20 cellular contexts compared by ENCODE assay signal in genomic region chr1:3419415-3420204, GRCh38. TPM values are rescaled to one million over a fixed set of nuclear protein-coding genes. Genes with fewer than 3 reads are reported as not detected.
DNase-seq lines count a peak whose midpoint lies in the region; TF ChIP-seq lines count a peak whose summit lies in the region.
"Had no signal": no experiment of that assay in that cellular context is flagged by ENCODE, and none has a peak within 500 bp of the region (broad histone marks: within the 10 kb centered on the region; RNA-seq: fewer than 3 reads in every experiment).

No MANE protein-coding gene starts in this region.

- H3K4me1 Mint-ChIP-seq in type B pancreatic cell (ENCODE audit: unreplicated experiment) = peaks cover 36% of the 10 kb centered on the region
- H3K4me1 Mint-ChIP-seq in activated naive CD4-positive, alpha-beta T cell treated with anti-CD3 and anti-CD28 coated beads for 36 hours (ENCODE audit: low read depth) = no peaks in the 10 kb centered on the region

- no peaks in the 10 kb centered on the region for H3K36me3 ChIP-seq in hepatocyte (replicated peaks; ENCODE audit: insufficient read depth, low read depth)
- H3K36me3 ChIP-seq: Peyer's patch had no signal

- no peaks in the 10 kb centered on the region for H3K9me3 Mint-ChIP-seq in type B pancreatic cell
- H3K9me3 Mint-ChIP-seq in activated naive CD4-positive, alpha-beta T cell treated with anti-CD3 and anti-CD28 coated beads for 36 hours = peaks cover 2% of the 10 kb centered on the region

- H3K27me3 ChIP-seq in hepatocyte = no peaks in the 10 kb centered on the region
- H3K27me3 ChIP-seq: Peyer's patch had no signal

- H4K20me1 ChIP-seq in hepatocyte (ENCODE audit: insufficient read depth, poor library complexity, severe bottlenecking) = no peaks in the 10 kb centered on the region

- no peak overlapping the region for H2AFZ ChIP-seq in hepatocyte

- POLR2A ChIA-PET in RWPE1 (lab: Yijun Ruan, JAX; ENCODE audit: low non-redundant PET) = no interaction called here

- H3K9me2 ChIP-seq in hepatocyte (replicated peaks; ENCODE audit: insufficient read depth) = no peaks in the 10 kb centered on the region

- H3K4me1 ChIP-seq in hepatocyte (ENCODE audit: insufficient read depth) = peaks cover 17% of the 10 kb centered on the region

- TF ChIP-seq CTCF in RWPE1 (conservative IDR thresholded peaks at IDR 0.05; ENCODE audit: low read depth) (no peak), hepatocyte (IDR thresholded peaks at IDR 0.05; ENCODE audit: poor library complexity) (no peak), type B pancreatic cell (conservative IDR thresholded peaks at IDR 0.05) (no peak)

- no peaks in the 10 kb centered on the region for H3K79me2 ChIP-seq in hepatocyte

- DNase-seq in NCI-H748 (lab: John Stamatoyannopoulos, UW; ENCODE audit: unreplicated experiment) (peak; percentile 30), NCI-H748 treated with DMSO at 0.1 percent for 48 hours (lab: John Stamatoyannopoulos, UW) (no peak), RWPE1 (ENCODE audit: low spot score) (peak; percentile 41), hepatocyte (ENCODE audit: low spot score) (no peak), type B pancreatic cell (ENCODE audit: extremely low spot score, unreplicated experiment) (no peak), SHP77 treated with DMSO at 0.1 percent for 48 hours (lab: John Stamatoyannopoulos, UW) (no peak), NCI-H187 (lab: John Stamatoyannopoulos, UW) (no peak)
- no peak for DNase-seq in activated naive CD4-positive, alpha-beta T cell treated with anti-CD3 and anti-CD28 coated beads for 36 hours
- DNase-seq: activated CD4-positive, alpha-beta T cell treated with anti-CD3 and anti-CD28 coated beads for 48 hours; activated CD8-positive, alpha-beta memory T cell treated with anti-CD3 and anti-CD28 coated beads, Interleukin-2, amount 50 U/mL, for 48 hours; DMS153; hippocampal formation; midbrain; NCI-H2029; retina; stimulated activated CD4-positive, alpha-beta T cell treated with anti-CD3 and anti-CD28 coated beads, Interleukin-15, amount 100 ng/mL, for 24 hours; stimulated activated naive B cell treated with anti-CD40 and anti-IgM and Interleukin-4, amounts not matched to agents 10 μg/mL and 1 μg/mL and 100 μg/mL, for 72 hours; trophoblast cell had no signal

- no peaks in the 10 kb centered on the region for H3K9me3 ChIP-seq in hepatocyte (ENCODE audit: low read depth)

- H3K4me3 Mint-ChIP-seq in type B pancreatic cell = peak overlapping the region; percentile 78
- H3K4me3 Mint-ChIP-seq in activated naive CD4-positive, alpha-beta T cell treated with anti-CD3 and anti-CD28 coated beads for 36 hours = no peak overlapping the region
- H3K4me3 Mint-ChIP-seq: stimulated activated naive B cell treated with anti-CD40 and anti-IgM and Interleukin-4, amounts not matched to agents 10 μg/mL and 1 μg/mL and 100 μg/mL, for 72 hours had no signal

- 80% methylated on average over 15 of the region's 15 CpGs for WGBS in hepatocyte (ENCODE audit: low lambda C conversion rate, missing lambda C conversion rate)

- intact Hi-C loops in activated naive CD4-positive, alpha-beta T cell treated with anti-CD3 and anti-CD28 coated beads for 36 hours (cut with micrococcal nuclease) = loop anchor here (5.0 kb wide), 1 partner anchor 597 kb away; no protein-coding TSS in a partner anchor

- H3K4me3 ChIP-seq in hepatocyte = no peak overlapping the region
- H3K4me3 ChIP-seq: Peyer's patch had no signal

- H3K36me3 Mint-ChIP-seq in type B pancreatic cell = no peaks in the 10 kb centered on the region
- H3K36me3 Mint-ChIP-seq in activated naive CD4-positive, alpha-beta T cell treated with anti-CD3 and anti-CD28 coated beads for 36 hours (ENCODE audit: low read depth) = no peaks in the 10 kb centered on the region

- H3K27ac ChIP-seq in RWPE1 (no peak overlapping the region), hepatocyte (peak overlapping the region; percentile 90)
- H3K27ac ChIP-seq: Peyer's patch had no signal

- CTCF ChIA-PET in RWPE1 (lab: Yijun Ruan, JAX) = interaction anchor here (0.6 to 1.2 kb wide), 5 partner anchors 12 to 597 kb away, joined by 3 to 5 read pairs (median 4); no protein-coding TSS in a partner anchor
- CTCF ChIA-PET in activated naive CD4-positive, alpha-beta T cell treated with anti-CD3 and anti-CD28 coated beads for 36 hours (lab: Charles Lee) = interaction anchor here (0.6 kb wide), 1 partner anchor 398 kb away, joined by 3 read pairs; no protein-coding TSS in a partner anchor

- peaks cover 16% of the 10 kb centered on the region for H3K27me3 Mint-ChIP-seq in type B pancreatic cell
- H3K27me3 Mint-ChIP-seq in activated naive CD4-positive, alpha-beta T cell treated with anti-CD3 and anti-CD28 coated beads for 36 hours (ENCODE audit: low read depth) = no peaks in the 10 kb centered on the region

- peak overlapping the region; percentile 32 for H3K4me2 ChIP-seq in hepatocyte

- peak overlapping the region; percentile 77 for H3K27ac Mint-ChIP-seq in type B pancreatic cell
- no peak overlapping the region for H3K27ac Mint-ChIP-seq in activated naive CD4-positive, alpha-beta T cell treated with anti-CD3 and anti-CD28 coated beads for 36 hours
- H3K27ac Mint-ChIP-seq: stimulated activated naive B cell treated with anti-CD40 and anti-IgM and Interleukin-4, amounts not matched to agents 10 μg/mL and 1 μg/mL and 100 μg/mL, for 72 hours had no signal

RNA-seq across cellular contexts. Expression of gene ARHGEF16, which starts 34.9 kb away (rescaled TPM):
- total RNA-seq in hepatocyte (21.5 and 24.8 TPM in 2 replicates), type B pancreatic cell (ENCODE audit: low replicate concordance) (16.1 and 28.9 TPM in 2 replicates)
- 32.3 and 36.2 TPM in 2 replicates for polyA plus RNA-seq in hepatocyte
- under 1 TPM; 0.17 TPM for total RNA-seq in activated naive CD4-positive, alpha-beta T cell treated with anti-CD3 and anti-CD28 coated beads for 36 hours
- total RNA-seq: LHCN-M2 had no signal

Comparison
In these comparisons a context has a peak if more than half of its experiments do, and no peak if none do; other contexts are left out.
1. DNase-seq: peak in NCI-H748 (single experiment) and RWPE1 (single experiment); none in NCI-H748 treated with DMSO at 0.1 percent for 48 hours (single experiment), hepatocyte (single experiment), type B pancreatic cell (single experiment), SHP77 treated with DMSO at 0.1 percent for 48 hours (single experiment), NCI-H187 (0 of 2) and activated naive CD4-positive, alpha-beta T cell treated with anti-CD3 and anti-CD28 coated beads for 36 hours (single experiment).
2. RNA of gene ARHGEF16, which starts 34.9 kb away (total RNA-seq): 21.5 to 24.8 TPM in hepatocyte and 16.1 to 28.9 TPM in type B pancreatic cell; 0.17 TPM in activated naive CD4-positive, alpha-beta T cell treated with anti-CD3 and anti-CD28 coated beads for 36 hours; every median in the first group is over 10 times any median in the second.